Comparison of ENCODE assay signal across 2 cellular contexts in genomic region chr5:154995679-154996078, GRCh38.
TF ChIP-seq lines count a peak whose summit lies in the region.

No MANE protein-coding gene starts in this region.

TF ChIP-seq in SK-N-SH, 30 proteins besides CTCF, POLR2A, EP300 and RAD21 (continued from another document):
- no peak for TF ChIP-seq MEF2A (IDR thresholded peaks at IDR 0.05; ENCODE audit: borderline replicate concordance, low read depth)

TF ChIP-seq in SK-N-SH treated with all-trans-retinoic acid at 6 μM for 48 hours, 23 proteins besides CTCF, POLR2A, EP300 and RAD21 (continued from another document):
- TF ChIP-seq TSHZ2 (CRISPR knock-in tag; IDR thresholded peaks at IDR 0.05) (no peak), PATZ1 (CRISPR knock-in tag; IDR thresholded peaks at IDR 0.05; ENCODE audit: borderline replicate concordance) (no peak), ZFP30 (CRISPR knock-in tag; IDR thresholded peaks at IDR 0.05) (no peak), RARB (CRISPR knock-in tag; IDR thresholded peaks at IDR 0.05) (no peak), ZC3H10 (CRISPR knock-in tag; IDR thresholded peaks at IDR 0.05) (no peak), OSR1 (CRISPR knock-in tag; IDR thresholded peaks at IDR 0.05) (no peak)
TF ChIP-seq in SK-N-SH treated with all-trans-retinoic acid at 6 μM for 48 hours: peak in this region for 0.
